Comparison of ENCODE assay signal across 1 cellular context in genomic region chr7:149195180-149196150, GRCh38.
A peak's percentile ranks its signal among the peaks of the same experiment; 100 is the strongest.
TF ChIP-seq lines count a peak whose summit lies in the region.

TSS of gene ZNF282 (plus strand) at chr7:149195546. CDS start at chr7:149195590, 44 bp downstream.

TF ChIP-seq in HEK293, 187 proteins besides CTCF, POLR2A, EP300 and RAD21 (continued from another document and continues in another):
- TF ChIP-seq ZNF549 (tag by site-specific recombination; IDR thresholded peaks at IDR 0.05): no peak
- TF ChIP-seq ZNF426 (tag by site-specific recombination; IDR thresholded peaks at IDR 0.05): no peak
- no peak; the same call in 1 of the 2 replicates for TF ChIP-seq FEZF1 (tag by site-specific recombination; IDR thresholded peaks at IDR 0.05)
- no peak for TF ChIP-seq ZNF449 (tag by site-specific recombination; IDR thresholded peaks at IDR 0.05)
- no peak for TF ChIP-seq ZNF560 (tag by site-specific recombination; IDR thresholded peaks at IDR 0.05; ENCODE audit: borderline replicate concordance)
- TF ChIP-seq ZNF223 (tag by site-specific recombination; IDR thresholded peaks at IDR 0.05): no peak
- TF ChIP-seq PRDM2 (tag by site-specific recombination; IDR thresholded peaks at IDR 0.05; ENCODE audit: borderline replicate concordance): no peak
- no peak for TF ChIP-seq ZNF280C (tag by site-specific recombination; IDR thresholded peaks at IDR 0.05)
- no peak for TF ChIP-seq GLI4 (tag by site-specific recombination; IDR thresholded peaks at IDR 0.05)
- peak; percentile 81; the same call in 1 of the 2 replicates for TF ChIP-seq ZNF501 (tag by site-specific recombination; IDR thresholded peaks at IDR 0.05)
- TF ChIP-seq REST (tag by site-specific recombination; IDR thresholded peaks at IDR 0.05): peak; percentile 96
- TF ChIP-seq BCL6B (tag by site-specific recombination; IDR thresholded peaks at IDR 0.05): no peak
- TF ChIP-seq ZNF664 (tag by site-specific recombination; IDR thresholded peaks at IDR 0.05): no peak
- peak; percentile 81; the same call in 1 of the 2 replicates for TF ChIP-seq KLF10 (tag by site-specific recombination; IDR thresholded peaks at IDR 0.05)
- TF ChIP-seq ZNF366 (tag by site-specific recombination; conservative IDR thresholded peaks at IDR 0.05): peak; percentile 92
- TF ChIP-seq ZNF544 (tag by site-specific recombination; IDR thresholded peaks at IDR 0.05): no peak
- TF ChIP-seq ZNF423 (tag by site-specific recombination; IDR thresholded peaks at IDR 0.05): no peak
- TF ChIP-seq KLF8 (tag by site-specific recombination; IDR thresholded peaks at IDR 0.05): peak; percentile 96
- no peak for TF ChIP-seq ZNF645 (tag by site-specific recombination; IDR thresholded peaks at IDR 0.05)
- no peak for TF ChIP-seq ZNF626 (tag by site-specific recombination; IDR thresholded peaks at IDR 0.05)
- TF ChIP-seq ZNF776 (tag by site-specific recombination; IDR thresholded peaks at IDR 0.05; ENCODE audit: borderline replicate concordance): no peak
- TF ChIP-seq YY1 (tag by site-specific recombination; IDR thresholded peaks at IDR 0.05): peak; percentile 93
- TF ChIP-seq ZBTB10 (tag by site-specific recombination; IDR thresholded peaks at IDR 0.05): peak; percentile 88
- no peak; the same call in none of the 2 replicates for TF ChIP-seq EGR2 (tag by site-specific recombination; IDR thresholded peaks at IDR 0.05; ENCODE audit: low read depth)
- TF ChIP-seq ZNF2 (tag by site-specific recombination; IDR thresholded peaks at IDR 0.05): peak; percentile 62; the same call in 1 of the 2 replicates
- no peak for TF ChIP-seq ZBTB7A (tag by site-specific recombination; IDR thresholded peaks at IDR 0.05; ENCODE audit: low read depth)
- TF ChIP-seq ZNF146 (tag by site-specific recombination; IDR thresholded peaks at IDR 0.05): peak; percentile 33; the same call in 1 of the 2 replicates
- TF ChIP-seq ZNF184 (tag by site-specific recombination; IDR thresholded peaks at IDR 0.05): peak; percentile 35; the same call in 1 of the 2 replicates
- TF ChIP-seq ZNF24 (tag by site-specific recombination; IDR thresholded peaks at IDR 0.05): no peak
- TF ChIP-seq ZNF639 (tag by site-specific recombination; IDR thresholded peaks at IDR 0.05): peak; percentile 55; the same call in 1 of the 2 replicates
- TF ChIP-seq ZNF677 (tag by site-specific recombination; IDR thresholded peaks at IDR 0.05): no peak
- TF ChIP-seq PBX3 (CRISPR knock-in tag; IDR thresholded peaks at IDR 0.05): no peak
- TF ChIP-seq ZNF747 (tag by site-specific recombination; IDR thresholded peaks at IDR 0.05): no peak
- peak; percentile 52 for TF ChIP-seq ZNF629 (tag by site-specific recombination; IDR thresholded peaks at IDR 0.05)
- TF ChIP-seq ZNF404 (tag by site-specific recombination; IDR thresholded peaks at IDR 0.05): no peak
